In the genomic region with DNA sequence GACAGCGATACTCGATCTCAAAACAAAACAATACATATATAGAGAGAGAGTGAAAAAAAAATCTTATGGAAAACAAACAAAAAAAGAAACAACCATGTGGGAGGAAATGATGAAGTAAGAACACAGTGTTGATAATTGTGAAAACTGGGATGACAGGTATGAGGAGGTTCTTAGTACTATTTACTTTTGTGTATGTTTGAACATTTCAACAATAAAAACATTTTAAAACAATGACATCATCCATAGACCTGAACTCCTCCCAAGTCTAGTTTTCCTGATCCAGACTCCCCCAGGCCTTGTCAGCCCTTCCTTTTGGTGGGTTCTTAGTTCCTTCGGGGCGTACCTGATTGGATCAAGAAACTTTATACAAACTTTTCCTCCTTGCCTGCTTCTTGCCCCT, we compare ENCODE assay signal across 29 cellular contexts. TPM values are rescaled to one million over a fixed set of nuclear protein-coding genes. Genes with fewer than 3 reads are reported as not detected.
DNase-seq lines count a peak whose midpoint lies in the region; ATAC-seq and TF ChIP-seq lines count a peak whose summit lies in the region.
"Had no signal": no experiment of that assay in that cellular context is flagged by ENCODE, and none has a peak within 500 bp of the region (broad histone marks: within the 10 kb centered on the region; RNA-seq: fewer than 3 reads in every experiment).

No MANE protein-coding gene starts in this region.

- H3K9me3 ChIP-seq in aorta (ENCODE audit: control insufficient read depth, low read length) = no peaks in the 10 kb centered on the region
- H3K9me3 ChIP-seq in A673 (ENCODE audit: low read depth, low read length, poor library complexity, severe bottlenecking) = no peaks in the 10 kb centered on the region
- H3K9me3 ChIP-seq: left lung, stomach, thyroid gland had no signal

- no peaks in the 10 kb centered on the region for H3K27me3 Mint-ChIP-seq in mesothelial cell of epicardium (ENCODE audit: low read depth)

- no peaks in the 10 kb centered on the region for H3K9me3 Mint-ChIP-seq in mesothelial cell of epicardium
- H3K9me3 Mint-ChIP-seq: activated CD4-positive, alpha-beta memory T cell treated with anti-CD3 and anti-CD28 coated beads for 36 hours; brain; IgD-negative memory B cell; memory B cell had no signal

- no peaks in the 10 kb centered on the region for H3K36me3 ChIP-seq in aorta (ENCODE audit: control insufficient read depth in 1 of 2, insufficient read depth in 2 of 2, low read length in 1 of 2)
- no peaks in the 10 kb centered on the region for H3K36me3 ChIP-seq in A673 (ENCODE audit: insufficient read depth, low read length, poor library complexity, severe bottlenecking)
- H3K36me3 ChIP-seq: left lung, stomach, thyroid gland had no signal

- H3K27ac Mint-ChIP-seq in mesothelial cell of epicardium = peak overlapping the region; percentile 68
- H3K27ac Mint-ChIP-seq: activated CD4-positive, alpha-beta memory T cell treated with anti-CD3 and anti-CD28 coated beads for 36 hours; brain; memory B cell had no signal

- ATAC-seq in aorta (ENCODE audit: low FRiP score) (no peak), foreskin keratinocyte (no peak)
- ATAC-seq: HCT116, left lung, sciatic nerve had no signal

- DNase-seq in LNCaP clone FGC (ENCODE audit: low read depth) (peak; percentile 95), amniotic epithelial cell (ENCODE audit: low read depth) (peak; percentile 31), mesothelial cell of epicardium (ENCODE audit: low spot score in 2 of 2, unreplicated experiment in 2 of 2) (no peak), aorta (no peak), A673 (ENCODE audit: low spot score) (no peak), foreskin keratinocyte (no peak)
- DNase-seq in effector CD8-positive, alpha-beta T cell (lab: John Stamatoyannopoulos, UW) = no peak
- DNase-seq: activated CD4-positive, alpha-beta memory T cell treated with anti-CD3 and anti-CD28 coated beads for 36 hours; activated CD4-positive, CD25-positive, alpha-beta regulatory T cell treated with anti-CD3 and anti-CD28 coated beads, Interleukin-2, amount 50 U/mL, for 72 hours; activated naive CD4-positive, alpha-beta T cell; DMS79 treated with DMSO at 0.1 percent for 48 hours; erythroblast; GDM1; left lung; NCI-H1048; NCI-H1694 treated with DMSO at 0.1 percent for 48 hours; posterior cingulate gyrus; stimulated activated CD4-positive, alpha-beta T cell treated with anti-CD3 and anti-CD28 coated beads, Interleukin-12 subunit alpha, Interleukin-12 subunit beta, amount 100 ng/mL, for 4 hours; stimulated activated CD4-positive, alpha-beta T cell treated with anti-CD3 and anti-CD28 coated beads, Interleukin-4, amount 100 ng/mL, for 1 hour; stomach; T-helper 2 cell; thyroid gland had no signal

- H3K4me3 Mint-ChIP-seq in mesothelial cell of epicardium = no peak overlapping the region
- H3K4me3 Mint-ChIP-seq: activated CD4-positive, alpha-beta memory T cell treated with anti-CD3 and anti-CD28 coated beads for 36 hours; brain; IgD-negative memory B cell; memory B cell had no signal

- H3K4me3 ChIP-seq in LNCaP clone FGC (ENCODE audit: low read depth, low read length) (no peak overlapping the region), aorta (ENCODE audit: low read length in 2 of 2) (no peak overlapping the region), A673 (ENCODE audit: low read depth, low read length, poor library complexity, severe bottlenecking) (no peak overlapping the region)
- H3K4me3 ChIP-seq: left lung, stomach, thyroid gland had no signal

- H3K4me1 Mint-ChIP-seq in mesothelial cell of epicardium = peaks cover 51% of the 10 kb centered on the region
- H3K4me1 Mint-ChIP-seq: IgD-negative memory B cell, memory B cell had no signal

- H3K27me3 ChIP-seq in aorta (ENCODE audit: control insufficient read depth in 1 of 2, insufficient read depth in 2 of 2, low read length in 1 of 2) (no peaks in the 10 kb centered on the region), A673 (replicated peaks; ENCODE audit: insufficient read depth, low read depth, low read length, poor library complexity) (no peaks in the 10 kb centered on the region), foreskin keratinocyte (no peaks in the 10 kb centered on the region)
- H3K27me3 ChIP-seq: thyroid gland had no signal

- TF ChIP-seq CTCF in LNCaP clone FGC (IDR thresholded peaks at IDR 0.05; ENCODE audit: control insufficient read depth, extremely low read depth, insufficient read depth) (no peak), mesothelial cell of epicardium (IDR thresholded peaks at IDR 0.05; ENCODE audit: unreplicated experiment) (no peak), A673 (conservative IDR thresholded peaks at IDR 0.05; ENCODE audit: low read depth, low read length) (no peak), foreskin keratinocyte (conservative IDR thresholded peaks at IDR 0.05) (no peak)

- no peaks in the 10 kb centered on the region for H3K36me3 Mint-ChIP-seq in mesothelial cell of epicardium
- H3K36me3 Mint-ChIP-seq: activated CD4-positive, alpha-beta memory T cell treated with anti-CD3 and anti-CD28 coated beads for 36 hours; brain; IgD-negative memory B cell; memory B cell had no signal

- POLR2A ChIA-PET in A673 (lab: Charles Lee; ENCODE audit: low non-redundant PET) = no interaction called here

- H3K4me1 ChIP-seq in aorta (ENCODE audit: control insufficient read depth in 1 of 2, insufficient read depth in 2 of 2, low read length in 2 of 2) (peaks cover 0 to 5% of the 10 kb centered on the region in 2 donors), A673 (ENCODE audit: insufficient read depth, low read length, poor library complexity, severe bottlenecking) (peaks cover 2% of the 10 kb centered on the region), foreskin keratinocyte (no peaks in the 10 kb centered on the region)
- H3K4me1 ChIP-seq: left lung, thyroid gland had no signal

- CTCF ChIA-PET in A673 (lab: Charles Lee) = no interaction called here

- 41 to 56% methylated on average over 4 of the region's 4 CpGs for WGBS in aorta, 2 donors

- intact Hi-C loops in aorta (cut with DNase I) (no loop called here), A673 (cut with micrococcal nuclease; ENCODE audit: unreplicated experiment) (no loop called here)

- no TSS peak for BruUV-seq in A673 (replicated peaks; lab: Mats Ljungman, UMichigan)

- H3K27ac ChIP-seq in aorta (ENCODE audit: low read depth in 1 of 2, low read length in 2 of 2) = peak overlapping the region; percentile 68 to 78
- no peak overlapping the region for H3K27ac ChIP-seq in A673 (ENCODE audit: low read depth, low read length, poor library complexity, severe bottlenecking)
- H3K27ac ChIP-seq in foreskin keratinocyte = no peak overlapping the region
- H3K27ac ChIP-seq: left lung, stomach, thyroid gland had no signal

RNA-seq across cellular contexts. Expression of a gene that starts 51.7 kb away (rescaled TPM):
- total RNA-seq in mesothelial cell of epicardium = 0.16 to 0.33 TPM in 2 of 3 replicates, not detected in the other
- under 1 TPM in 1 of 2 donors, not detected in 1; 0.58 TPM for total RNA-seq in aorta
- 1 to 10 TPM; 1.6 to 1.9 TPM for polyA plus RNA-seq in aorta
- total RNA-seq in A673 (2021) = 0.28 TPM in 1 of 2 replicates, not detected in the other
- total RNA-seq in foreskin keratinocyte = not detected in 2 replicates
- not detected in 2 replicates for polyA plus RNA-seq in foreskin keratinocyte
- total RNA-seq: left lung, NCI-H460, sciatic nerve, stomach, thyroid gland had no signal
- polyA plus RNA-seq: adipose tissue, IgD-negative memory B cell, stomach had no signal

Comparison
In these comparisons a context has a peak if more than half of its experiments do, and no peak if none do; other contexts are left out.
1. DNase-seq: peak in LNCaP clone FGC (single experiment) and amniotic epithelial cell (single experiment); none in mesothelial cell of epicardium (0 of 2), aorta (0 of 2), A673 (single experiment), effector CD8-positive, alpha-beta T cell (single experiment) and foreskin keratinocyte (0 of 2).
2. H3K27ac ChIP-seq: peak in aorta (2 of 2); none in A673 (single experiment) and foreskin keratinocyte (single experiment).